ENCODE assay signal across 29 cellular contexts in the genomic region with DNA sequence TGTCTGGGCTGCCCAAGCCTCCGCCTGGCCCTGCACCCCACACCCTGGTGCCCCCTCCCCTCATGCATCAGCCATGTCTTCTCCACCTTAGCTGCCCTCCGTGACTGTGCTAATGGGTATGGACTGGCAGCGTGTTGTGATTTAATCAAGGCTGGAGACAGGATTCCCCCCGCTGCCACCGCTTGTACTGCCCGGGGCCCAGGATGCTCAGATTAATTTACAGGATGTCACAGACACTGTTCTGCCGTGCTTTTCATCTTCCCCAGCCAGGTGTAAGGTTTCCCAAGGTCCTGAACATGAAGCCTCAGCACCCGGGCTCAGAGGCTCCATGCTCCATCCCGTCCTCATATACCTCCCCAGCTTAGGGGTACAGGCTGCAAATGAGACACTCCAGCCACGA.
"Had no signal": no experiment of that assay in that cellular context is flagged by ENCODE, and none has a peak within 500 bp of the region (broad histone marks: within the 10 kb centered on the region; RNA-seq: fewer than 3 reads in every experiment).

No MANE protein-coding gene starts in this region.

- DNase-seq: hypothalamus; immature natural killer cell; kidney; left colon; left ventricle myocardium inferior; midbrain; mucosa of descending colon; naive thymus-derived CD4-positive, alpha-beta T cell; nucleus accumbens; pancreas; posterior cingulate gyrus; retina; right cardiac atrium; stimulated activated CD4-positive, alpha-beta T cell treated with anti-CD3 and anti-CD28 coated beads, Interleukin-12 subunit alpha, Interleukin-12 subunit beta, amount 100 ng/mL, for 4 hours; stimulated activated CD4-positive, alpha-beta T cell treated with anti-CD3 and anti-CD28 coated beads, Interleukin-15, amount 100 ng/mL, for 24 hours; stimulated activated CD4-positive, alpha-beta T cell treated with anti-CD3 and anti-CD28 coated beads, Interleukin-2, amount 100 ng/mL, for 24 hours; stimulated activated CD4-positive, alpha-beta T cell treated with anti-CD3 and anti-CD28 coated beads, Interleukin-4, amount 100 ng/mL, for 1 hour; stimulated activated naive CD4-positive, alpha-beta T cell; tibial artery; trophoblast cell; uterus had no signal

- ATAC-seq: left colon; mucosa of descending colon; naive thymus-derived CD4-positive, alpha-beta T cell; natural killer cell treated with Interleukin-12 subunit alpha and Interleukin-12 subunit beta and Interleukin-15 and Interleukin-18, amount 100 ng/mL, for 72 hours; pancreas; right cardiac atrium; sciatic nerve had no signal

- H3K9me3 Mint-ChIP-seq: immature natural killer cell; natural killer cell treated with Interleukin-12 subunit alpha and Interleukin-12 subunit beta and Interleukin-15 and Interleukin-18, amount 100 ng/mL, for 72 hours; stimulated activated naive CD8-positive, alpha-beta T cell treated with anti-CD3 and anti-CD28 coated beads, Interleukin-15, Interleukin-2, amounts not matched to agents 100 ng/mL and 50 ng/mL, for 24 hours had no signal

- H3K4me1 ChIP-seq: left ventricle myocardium inferior, pancreas, prostate gland, suprapubic skin, tibial artery, uterus had no signal

- H3K36me3 Mint-ChIP-seq: natural killer cell treated with Interleukin-12 subunit alpha and Interleukin-12 subunit beta and Interleukin-15 and Interleukin-18, amount 100 ng/mL, for 72 hours had no signal

- H3K9me3 ChIP-seq: mucosa of descending colon, pancreas, prostate gland, uterus had no signal

- H3K4me3 ChIP-seq: left ventricle myocardium inferior, lung, mucosa of descending colon, pancreas, prostate gland, skin epidermis, suprapubic skin, thoracic aorta, tibial artery, uterus had no signal

- H3K4me1 Mint-ChIP-seq: immature natural killer cell; naive thymus-derived CD4-positive, alpha-beta T cell had no signal

- H3K4me3 Mint-ChIP-seq: immature natural killer cell; naive thymus-derived CD4-positive, alpha-beta T cell; natural killer cell treated with Interleukin-12 subunit alpha and Interleukin-12 subunit beta and Interleukin-15 and Interleukin-18, amount 100 ng/mL, for 72 hours; stimulated activated naive CD8-positive, alpha-beta T cell treated with anti-CD3 and anti-CD28 coated beads, Interleukin-15, Interleukin-2, amounts not matched to agents 100 ng/mL and 50 ng/mL, for 24 hours had no signal

- H3K27ac Mint-ChIP-seq: immature natural killer cell; naive thymus-derived CD4-positive, alpha-beta T cell; natural killer cell treated with Interleukin-12 subunit alpha and Interleukin-12 subunit beta and Interleukin-15 and Interleukin-18, amount 100 ng/mL, for 72 hours; stimulated activated naive CD8-positive, alpha-beta T cell treated with anti-CD3 and anti-CD28 coated beads, Interleukin-15, Interleukin-2, amounts not matched to agents 100 ng/mL and 50 ng/mL, for 24 hours had no signal

- H3K36me3 ChIP-seq: left ventricle myocardium inferior, pancreas, prostate gland, suprapubic skin, thoracic aorta, tibial artery, uterus had no signal

- H3K27ac ChIP-seq: left ventricle myocardium inferior, pancreas, prostate gland, skin epidermis, suprapubic skin, thoracic aorta, tibial artery, uterus had no signal
